8 cellular contexts compared by ENCODE assay signal in the genomic region with DNA sequence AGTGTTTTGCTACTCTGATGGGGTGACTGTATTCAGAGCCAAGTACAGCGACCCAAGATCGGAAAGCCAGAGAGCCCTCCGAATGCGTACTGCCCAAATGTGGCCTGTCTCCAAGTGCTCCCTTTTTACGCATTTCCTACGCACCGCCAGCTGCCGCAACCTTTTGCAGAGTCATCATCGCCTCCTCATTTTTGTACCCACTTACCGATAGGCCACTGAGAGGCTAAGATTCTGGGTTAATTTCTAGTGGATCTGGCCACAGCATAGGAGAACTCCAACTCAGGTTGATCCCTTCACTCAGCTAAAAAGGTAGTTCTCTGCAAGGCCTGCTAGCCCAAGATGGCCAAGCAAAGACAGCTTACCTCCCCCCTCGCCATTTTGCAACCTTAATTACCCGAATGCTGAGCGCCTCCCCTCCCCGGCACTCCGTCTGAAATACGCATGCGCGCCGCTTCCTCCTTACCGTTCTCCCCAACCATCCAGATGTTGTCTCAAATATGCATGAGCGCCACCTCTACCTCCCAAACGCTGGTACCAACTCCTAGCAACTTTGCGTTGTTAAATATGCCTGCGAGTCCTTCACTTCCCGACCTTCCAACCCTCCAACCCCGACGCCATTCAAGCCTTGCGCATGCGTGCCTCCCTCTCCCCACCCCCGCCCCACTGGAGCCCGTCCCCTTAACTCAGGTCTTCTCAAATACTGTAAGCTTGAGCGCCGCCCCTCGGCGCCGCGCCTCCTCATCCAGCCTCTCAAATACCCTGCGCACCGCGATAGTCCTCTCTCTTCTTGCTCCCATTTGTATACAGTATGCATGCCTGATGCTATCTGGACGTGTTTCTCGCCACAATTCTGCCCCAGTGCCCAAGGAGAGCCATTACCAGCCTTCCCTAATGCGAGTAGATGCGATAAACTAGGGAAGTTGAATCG. TPM values are rescaled to one million over a fixed set of nuclear protein-coding genes. Genes with fewer than 3 reads are reported as not detected.
DNase-seq lines count a peak whose midpoint lies in the region; TF ChIP-seq lines count a peak whose summit lies in the region.

No MANE protein-coding gene starts in this region.

- H3K4me1 Mint-ChIP-seq in HFFc6 (ENCODE audit: low read depth) (no peaks in the 10 kb centered on the region), glutamatergic neuron (ENCODE audit: low read depth, unreplicated experiment) (peaks cover 7% of the 10 kb centered on the region)
- H3K4me1 Mint-ChIP-seq in activated naive CD4-positive, alpha-beta T cell treated with anti-CD3 and anti-CD28 coated beads, Interleukin-2, amount 50 U/mL, for 24 hours: peaks cover 26% of the 10 kb centered on the region

- intact Hi-C loops in ovary (cut with DNase I): no loop called here
- intact Hi-C loops in thyroid gland (cut with DNase I): no loop called here

- H3K4me3 ChIP-seq in GM08714 (ENCODE audit: low read length) (peak overlapping the region; percentile 68), NB4 (ENCODE audit: low read depth, low read length) (peak overlapping the region; percentile 79), ovary (peak overlapping the region; percentile 54), thyroid gland (replicated peaks in 1 of 3) (peak overlapping the region in 2 of 3 donors; percentile 38 to 76)

- peaks cover 2% of the 10 kb centered on the region for H3K4me1 ChIP-seq in ovary (ENCODE audit: insufficient read depth)
- no peaks in the 10 kb centered on the region for H3K4me1 ChIP-seq in thyroid gland

- peaks cover 4% of the 10 kb centered on the region for H3K9me3 Mint-ChIP-seq in HFFc6
- no peaks in the 10 kb centered on the region for H3K9me3 Mint-ChIP-seq in activated naive CD4-positive, alpha-beta T cell treated with anti-CD3 and anti-CD28 coated beads, Interleukin-2, amount 50 U/mL, for 24 hours
- H3K9me3 Mint-ChIP-seq in glutamatergic neuron (ENCODE audit: unreplicated experiment): peaks cover 18% of the 10 kb centered on the region

- H3K4me3 Mint-ChIP-seq in HFFc6 (peak overlapping the region; percentile 98), glutamatergic neuron (ENCODE audit: unreplicated experiment) (peak overlapping the region; percentile 98)
- H3K4me3 Mint-ChIP-seq in activated naive CD4-positive, alpha-beta T cell treated with anti-CD3 and anti-CD28 coated beads, Interleukin-2, amount 50 U/mL, for 24 hours: peak overlapping the region; percentile 97

- TF ChIP-seq CTCF in HFFc6 (IDR thresholded peaks at IDR 0.05) (peak; percentile 36), NB4 (IDR thresholded peaks at IDR 0.05; ENCODE audit: low read depth, low read length) (peak; percentile 25), glutamatergic neuron (IDR thresholded peaks at IDR 0.05; ENCODE audit: partially characterized antibody, unreplicated experiment) (no peak), ovary (IDR thresholded peaks at IDR 0.05) (no peak), thyroid gland (IDR thresholded peaks at IDR 0.05) (no peak)

- H3K27me3 ChIP-seq in ovary (no peaks in the 10 kb centered on the region), thyroid gland (no peaks in the 10 kb centered on the region)

- DNase-seq in HFFc6 (peak; percentile 75), NB4 (ENCODE audit: low read depth) (peak; percentile 93), SK-N-DZ (ENCODE audit: low spot score) (peak; percentile 87), glutamatergic neuron (peak; percentile 79), ovary (peak; percentile 78 to 87 (median 84)), thyroid gland (peak; percentile 87 to 88)

- no peaks in the 10 kb centered on the region for H3K9me3 ChIP-seq in ovary
- H3K9me3 ChIP-seq in thyroid gland: no peaks in the 10 kb centered on the region

- H3K36me3 Mint-ChIP-seq in HFFc6 (ENCODE audit: low read depth): peaks cover 38% of the 10 kb centered on the region
- peaks cover 2% of the 10 kb centered on the region for H3K36me3 Mint-ChIP-seq in activated naive CD4-positive, alpha-beta T cell treated with anti-CD3 and anti-CD28 coated beads, Interleukin-2, amount 50 U/mL, for 24 hours
- no peaks in the 10 kb centered on the region for H3K36me3 Mint-ChIP-seq in glutamatergic neuron (ENCODE audit: unreplicated experiment)

- peak; percentile 64 for TF ChIP-seq POLR2A in NB4 (IDR thresholded peaks at IDR 0.05; ENCODE audit: extremely low read depth, insufficient read length)
- peak; percentile 18 for TF ChIP-seq POLR2A in ovary (IDR thresholded peaks at IDR 0.05)
- TF ChIP-seq POLR2A in thyroid gland (IDR thresholded peaks at IDR 0.05): peak in 1 of 2 donors; percentile 68

- H3K27ac ChIP-seq in ovary: peak overlapping the region; percentile 59 to 76
- peak overlapping the region; percentile 81 to 90 (median 87) for H3K27ac ChIP-seq in thyroid gland

- H3K27ac Mint-ChIP-seq in HFFc6: peak overlapping the region; percentile 99
- H3K27ac Mint-ChIP-seq in activated naive CD4-positive, alpha-beta T cell treated with anti-CD3 and anti-CD28 coated beads, Interleukin-2, amount 50 U/mL, for 24 hours: peak overlapping the region; percentile 99
- peak overlapping the region; percentile 99 for H3K27ac Mint-ChIP-seq in glutamatergic neuron (ENCODE audit: unreplicated experiment)

- H3K27me3 Mint-ChIP-seq in HFFc6 (ENCODE audit: insufficient read depth) (peaks cover 2% of the 10 kb centered on the region), glutamatergic neuron (ENCODE audit: unreplicated experiment) (peaks cover 10% of the 10 kb centered on the region)
- no peaks in the 10 kb centered on the region for H3K27me3 Mint-ChIP-seq in activated naive CD4-positive, alpha-beta T cell treated with anti-CD3 and anti-CD28 coated beads, Interleukin-2, amount 50 U/mL, for 24 hours

- H3K36me3 ChIP-seq in ovary (no peaks in the 10 kb centered on the region), thyroid gland (no peaks in the 10 kb centered on the region)

- no peak for TF ChIP-seq EP300 in ovary (IDR thresholded peaks at IDR 0.05)

- 17 to 26% (median 20%) methylated on average over 45 of the region's 45 CpGs for WGBS in ovary, 3 donors
- 0% methylated on average over 23 to 44 of the region's 45 CpGs for WGBS in thyroid gland, 2 donors

RNA-seq across cellular contexts. Expression of a gene that starts 11.8 kb away (rescaled TPM):
- total RNA-seq in HFFc6 (2021; fragmentation: NEBNext Ultra II Directional; extraction: Animal tissue kit (Norgen Biotek cat#: 25700)): not detected
- not detected in 2 replicates for polyA plus RNA-seq in SK-N-DZ (2014; cell fraction: cytosol; rRNA removed)
- polyA plus RNA-seq in SK-N-DZ (2014; cell fraction: nucleus; rRNA removed): not detected in 2 replicates
- total RNA-seq in glutamatergic neuron (ENCODE audit: unreplicated experiment) (not detected), ovary (not detected), thyroid gland (not detected)
- not detected for polyA plus RNA-seq in ovary

Comparison
In these comparisons a context has a peak if more than half of its experiments do, and no peak if none do; other contexts are left out.
1. Peak in every context shown above with its lines: DNase-seq, H3K4me3 ChIP-seq and H3K27ac ChIP-seq.
2. CTCF ChIP-seq: peak in HFFc6 (single experiment) and NB4 (single experiment); none in glutamatergic neuron (single experiment), ovary (0 of 3) and thyroid gland (0 of 6).